In genomic region chr19:41225238-41226052, GRCh38 we compare ENCODE assay signal across 8 cellular contexts. TPM values are rescaled to one million over a fixed set of nuclear protein-coding genes. Genes with fewer than 3 reads are reported as not detected.
DNase-seq lines count a peak whose midpoint lies in the region; ATAC-seq and TF ChIP-seq lines count a peak whose summit lies in the region.

No MANE protein-coding gene starts in this region.

- H3K4me3 Mint-ChIP-seq in activated T-helper 17 cell treated with anti-CD3 and anti-CD28 coated beads, Interleukin-2, amount 50 U/mL, for 72 hours: peak overlapping the region; percentile 80

- H3K36me3 Mint-ChIP-seq in activated T-helper 17 cell treated with anti-CD3 and anti-CD28 coated beads, Interleukin-2, amount 50 U/mL, for 72 hours (ENCODE audit: low read depth): peaks cover 5% of the 10 kb centered on the region

- peak overlapping the region; percentile 81 for H3K4me2 ChIP-seq in parathyroid adenoma (ENCODE audit: low read length)

- peaks cover 15% of the 10 kb centered on the region for H3K4me1 Mint-ChIP-seq in activated T-helper 17 cell treated with anti-CD3 and anti-CD28 coated beads, Interleukin-2, amount 50 U/mL, for 72 hours

- H3K4me1 ChIP-seq in gastroesophageal sphincter (peaks cover 0 to 84% (median 30%) of the 10 kb centered on the region in 3 donors), parathyroid adenoma (peaks cover 4% of the 10 kb centered on the region), vagina (peaks cover 61% of the 10 kb centered on the region)

- WGBS in gastroesophageal sphincter (ENCODE audit: low coverage in 1 of 2), 2 donors: 27 to 56% methylated on average over 16 to 18 of the region's 29 CpGs

- intact Hi-C loops in vagina (cut with DNase I): no loop called here

- DNase-seq in A172 (ENCODE audit: low spot score) (peak; percentile 99), M059J (ENCODE audit: low read depth) (peak; percentile 100), vagina (ENCODE audit: extremely low spot score in 2 of 2) (peak in 1 of 2 donors; percentile 97), DMS53 (lab: John Stamatoyannopoulos, UW) (no peak)

- TF ChIP-seq POLR2A in gastroesophageal sphincter (IDR thresholded peaks at IDR 0.05) (no peak), vagina (IDR thresholded peaks at IDR 0.05) (no peak)

- peak; percentile 88 for ATAC-seq in activated T-helper 17 cell treated with anti-CD3 and anti-CD28 coated beads, Interleukin-2, amount 50 U/mL, for 72 hours (replicated peaks)
- ATAC-seq in gastroesophageal sphincter (peak; percentile 86), GM19397 (IDR thresholded peaks at IDR 0.05; ENCODE audit: unreplicated experiment) (no peak)

- H3K79me2 ChIP-seq in parathyroid adenoma: no peaks in the 10 kb centered on the region

- peak overlapping the region; percentile 95 for H3K27ac Mint-ChIP-seq in activated T-helper 17 cell treated with anti-CD3 and anti-CD28 coated beads, Interleukin-2, amount 50 U/mL, for 72 hours

- H3K4me3 ChIP-seq in gastroesophageal sphincter: peak overlapping the region; percentile 36 to 58
- H3K4me3 ChIP-seq in parathyroid adenoma (ENCODE audit: low read depth, low read length): no peak overlapping the region
- H3K4me3 ChIP-seq in vagina: peak overlapping the region; percentile 40 to 62

- TF ChIP-seq EP300 in gastroesophageal sphincter (IDR thresholded peaks at IDR 0.05): no peak

- no peaks in the 10 kb centered on the region for H3K9me3 Mint-ChIP-seq in activated T-helper 17 cell treated with anti-CD3 and anti-CD28 coated beads, Interleukin-2, amount 50 U/mL, for 72 hours

- no peaks in the 10 kb centered on the region for H3K9me3 ChIP-seq in gastroesophageal sphincter
- H3K9me3 ChIP-seq in parathyroid adenoma (ENCODE audit: control insufficient read depth, low read length): no peaks in the 10 kb centered on the region
- H3K9me3 ChIP-seq in vagina: no peaks in the 10 kb centered on the region

- H2AFZ ChIP-seq in parathyroid adenoma: peak overlapping the region; percentile 93

- peak overlapping the region; percentile 76 to 94 (median 93) for H3K27ac ChIP-seq in gastroesophageal sphincter
- peak overlapping the region; percentile 15 for H3K27ac ChIP-seq in parathyroid adenoma
- H3K27ac ChIP-seq in vagina: peak overlapping the region; percentile 77

- TF ChIP-seq CTCF in gastroesophageal sphincter (IDR thresholded peaks at IDR 0.05) (no peak), parathyroid adenoma (IDR thresholded peaks at IDR 0.05) (no peak), vagina (IDR thresholded peaks at IDR 0.05) (no peak)

- H3K9ac ChIP-seq in parathyroid adenoma: no peak overlapping the region

- peaks cover 0 to 24% of the 10 kb centered on the region in 2 donors for H3K36me3 ChIP-seq in gastroesophageal sphincter
- no peaks in the 10 kb centered on the region for H3K36me3 ChIP-seq in parathyroid adenoma (ENCODE audit: control insufficient read depth, insufficient read depth, low read length)
- H3K36me3 ChIP-seq in vagina: no peaks in the 10 kb centered on the region

- H3K27me3 Mint-ChIP-seq in activated T-helper 17 cell treated with anti-CD3 and anti-CD28 coated beads, Interleukin-2, amount 50 U/mL, for 72 hours: peaks cover 10% of the 10 kb centered on the region

- H3K27me3 ChIP-seq in gastroesophageal sphincter (no peaks in the 10 kb centered on the region), parathyroid adenoma (ENCODE audit: control insufficient read depth, insufficient read depth, low read length) (no peaks in the 10 kb centered on the region), vagina (no peaks in the 10 kb centered on the region)

RNA-seq across cellular contexts. Expression of gene AXL, which starts 6.4 kb away (rescaled TPM):
- total RNA-seq in A172 (2014; rRNA removed; shearing (Covaris generic)): 418 and 457 TPM in 2 replicates
- total RNA-seq in M059J (2014; rRNA removed; shearing (Covaris generic)): 237 and 362 TPM in 2 replicates
- 1 to 10 TPM in 1 of 2 donors, under 1 TPM in 1; 0.04 to 2.3 TPM for total RNA-seq in activated T-helper 17 cell treated with anti-CD3 and anti-CD28 coated beads, Interleukin-2, amount 50 U/mL, for 72 hours
- total RNA-seq in gastroesophageal sphincter: 100 to 1,000 TPM; 129 to 232 (median 166) TPM
- total RNA-seq in vagina: 53.5 TPM

RNA-seq across cellular contexts. Expression of gene CYP2S1, which starts 32.4 kb away (rescaled TPM):
- total RNA-seq in A172 (2014; rRNA removed; shearing (Covaris generic)): 1.4 and 9.2 TPM in 2 replicates
- total RNA-seq in M059J (2014; rRNA removed; shearing (Covaris generic)): 5.6 and 7.3 TPM in 2 replicates
- total RNA-seq in activated T-helper 17 cell treated with anti-CD3 and anti-CD28 coated beads, Interleukin-2, amount 50 U/mL, for 72 hours: under 1 TPM in 1 of 2 donors, not detected in 1; 0.13 TPM
- total RNA-seq in gastroesophageal sphincter (1 to 10 TPM in 3 of 4 donors, not detected in 1; 1.1 to 2.1 (median 1.2) TPM), vagina (7.1 TPM)

RNA-seq across cellular contexts. Expression of gene HNRNPUL1, which starts 38.7 kb away (rescaled TPM):
- 168 and 204 TPM in 2 replicates for total RNA-seq in A172 (2014; rRNA removed; shearing (Covaris generic))
- 94.9 and 143 TPM in 2 replicates for total RNA-seq in M059J (2014; rRNA removed; shearing (Covaris generic))
- 100 to 1,000 TPM; 324 to 357 TPM for total RNA-seq in activated T-helper 17 cell treated with anti-CD3 and anti-CD28 coated beads, Interleukin-2, amount 50 U/mL, for 72 hours
- total RNA-seq in gastroesophageal sphincter (100 to 1,000 TPM; 142 to 204 (median 160) TPM), vagina (116 TPM)

Comparison
In these comparisons a context has a peak if more than half of its experiments do, and no peak if none do; other contexts are left out.
1. H3K27ac ChIP-seq: peak in every context shown above with its lines; median percentile 93 in gastroesophageal sphincter; 77 in vagina; 15 in parathyroid adenoma.
2. RNA of gene AXL, which starts 6.4 kb away (total RNA-seq): 418 to 457 TPM in A172, 237 to 362 TPM in M059J, 129 to 232 TPM in gastroesophageal sphincter and 53.5 TPM in vagina (single experiment); 0.04 to 2.3 TPM in activated T-helper 17 cell treated with anti-CD3 and anti-CD28 coated beads, Interleukin-2, amount 50 U/mL, for 72 hours; every median in the first group is over 10 times any median in the second.